ENCODE assay signal across 8 cellular contexts in genomic region chrX:21838937-21839333, GRCh38. TPM values are rescaled to one million over a fixed set of nuclear protein-coding genes. Genes with fewer than 3 reads are reported as not detected.
A peak's percentile ranks its signal among the peaks of the same experiment; 100 is the strongest.
DNase-seq lines count a peak whose midpoint lies in the region; TF ChIP-seq lines count a peak whose summit lies in the region.

No MANE protein-coding gene starts in this region.

- no peak for TF ChIP-seq CTCF in spleen (IDR thresholded peaks at IDR 0.05 in 8 of 11, conservative IDR thresholded peaks at IDR 0.05 in 3 of 11)

- TF ChIP-seq POLR2A in spleen (IDR thresholded peaks at IDR 0.05), result no peak

- H3K9ac ChIP-seq in HUES6 (ENCODE audit: low read length), result peak overlapping the region; percentile 98

- no peaks in the 10 kb centered on the region for H3K27me3 Mint-ChIP-seq in activated naive CD8-positive, alpha-beta T cell

- DNase-seq in NOMO-1 treated with DMSO at 0.1 percent for 48 hours (lab: John Stamatoyannopoulos, UW; ENCODE audit: unreplicated experiment) (peak; percentile 6), NOMO-1 treated with dmso at 0.1 percent for 144 hours (lab: John Stamatoyannopoulos, UW; ENCODE audit: unreplicated experiment) (no peak), spleen (no peak), hepatic stellate cell (ENCODE audit: low spot score) (no peak), kidney tubule cell (ENCODE audit: low spot score) (no peak)

- H3K4me3 ChIP-seq in HUES6 (ENCODE audit: low read depth, low read length) (peak overlapping the region; percentile 84), iPS-11a (ENCODE audit: low read depth, low read length) (peak overlapping the region; percentile 80), spleen (peak overlapping the region; percentile 42 to 85 (median 61))

- H3K4me1 Mint-ChIP-seq in activated naive CD8-positive, alpha-beta T cell (ENCODE audit: low read depth), result peaks cover 11% of the 10 kb centered on the region

- H3K36me3 ChIP-seq in HUES6 (ENCODE audit: control insufficient read depth, insufficient read depth, low read length) (peaks cover 5% of the 10 kb centered on the region; the same call in 1 of the 2 replicates), spleen (peaks cover 0 to 3% (median 0%) of the 10 kb centered on the region in 6 donors)

- H3K36me3 Mint-ChIP-seq in activated naive CD8-positive, alpha-beta T cell, result no peaks in the 10 kb centered on the region

- peak overlapping the region; percentile 91 for H3K4me3 Mint-ChIP-seq in activated naive CD8-positive, alpha-beta T cell

- H3K27me3 ChIP-seq in HUES6 (ENCODE audit: control insufficient read depth, insufficient read depth, low read length), result no peaks in the 10 kb centered on the region
- peaks cover 0 to 6% (median 0%) of the 10 kb centered on the region in 7 donors for H3K27me3 ChIP-seq in spleen (replicated peaks in 1 of 7)

- peaks cover 5% of the 10 kb centered on the region; the same call in 1 of the 2 replicates for H3K4me1 ChIP-seq in HUES6 (ENCODE audit: control insufficient read depth, insufficient read depth, low read length)
- peaks cover 0 to 15% (median 6%) of the 10 kb centered on the region in 6 donors for H3K4me1 ChIP-seq in spleen

- WGBS in spleen, 5 donors, result 1 to 41% (median 2%) methylated on average over 4 of the region's 4 CpGs

- H3K27ac ChIP-seq in HUES6 (ENCODE audit: low read depth, low read length) (no peak overlapping the region), spleen (peak overlapping the region in 7 of 8 donors; percentile 61 to 88 (median 80))

- no peaks in the 10 kb centered on the region for H3K9me3 Mint-ChIP-seq in activated naive CD8-positive, alpha-beta T cell (ENCODE audit: low read depth)

- intact Hi-C loops in spleen (cut with DNase I; ENCODE audit: low total_unique reads), result no loop called here

- H3K9me3 ChIP-seq in HUES6 (ENCODE audit: control insufficient read depth, insufficient read depth, low read depth, low read length) (no peaks in the 10 kb centered on the region), spleen (no peaks in the 10 kb centered on the region)

- peak overlapping the region; percentile 71 for H3K27ac Mint-ChIP-seq in activated naive CD8-positive, alpha-beta T cell

RNA-seq across cellular contexts. Expression of gene MBTPS2, which starts 0.5 kb away (rescaled TPM):
- 10 to 100 TPM in 5 of 7 donors, 1 to 10 TPM in 2; 8.1 to 13.3 (median 11.9) TPM for total RNA-seq in spleen
- polyA plus RNA-seq in spleen, result 1 to 10 TPM; 1.0 to 1.6 (median 1.5) TPM

RNA-seq across cellular contexts. Expression of gene YY2, which starts 16.9 kb away (rescaled TPM):
- 1 to 10 TPM; 1.7 to 5.7 (median 2.5) TPM for total RNA-seq in spleen
- polyA plus RNA-seq in spleen, result under 1 TPM; 0.28 to 0.48 (median 0.33) TPM
